Comparison of ENCODE assay signal across 11 cellular contexts in genomic region chr19:53156888-53157287, GRCh38. TPM values are rescaled to one million over a fixed set of nuclear protein-coding genes. Genes with fewer than 3 reads are reported as not detected.
DNase-seq lines count a peak whose midpoint lies in the region; ATAC-seq and TF ChIP-seq lines count a peak whose summit lies in the region.
"Had no signal": no experiment of that assay in that cellular context is flagged by ENCODE, and none has a peak within 500 bp of the region (broad histone marks: within the 10 kb centered on the region; RNA-seq: fewer than 3 reads in every experiment).

No MANE protein-coding gene starts in this region.

- H3K36me3 ChIP-seq in stomach: peaks cover 14 to 46% (median 35%) of the 10 kb centered on the region in 4 donors

- no TSS peak for BruUV-seq in Calu3 (replicated peaks; lab: Mats Ljungman, UMichigan)

- H3K9me3 Mint-ChIP-seq in activated naive CD4-positive, alpha-beta T cell treated with anti-CD3 and anti-CD28 coated beads for 36 hours: peaks cover 44% of the 10 kb centered on the region
- H3K9me3 Mint-ChIP-seq in activated naive CD4-positive, alpha-beta T cell treated with anti-CD3 and anti-CD28 coated beads, Interleukin-2, amount 50 U/mL, for 72 hours: peaks cover 34 to 39% of the 10 kb centered on the region in 2 donors
- H3K9me3 Mint-ChIP-seq in activated B cell treated with CpG ODN at 0.5 μM for 24 hours (peaks cover 20% of the 10 kb centered on the region), immature natural killer cell (peaks cover 7 to 42% (median 21%) of the 10 kb centered on the region in 6 donors), Calu3 (ENCODE audit: low read depth, unreplicated experiment) (peaks cover 27% of the 10 kb centered on the region)

- no peak for DNase-seq in activated naive CD4-positive, alpha-beta T cell treated with anti-CD3 and anti-CD28 coated beads for 36 hours
- DNase-seq in activated naive CD4-positive, alpha-beta T cell treated with anti-CD3 and anti-CD28 coated beads, Interleukin-2, amount 50 U/mL, for 72 hours (ENCODE audit: low spot score in 2 of 2): no peak
- DNase-seq in activated B cell treated with CpG ODN at 0.5 μM for 24 hours: no peak
- DNase-seq in immature natural killer cell: no peak
- DNase-seq in stomach: no peak
- DNase-seq in epidermal melanocyte (ENCODE audit: insufficient read length, low spot score): no peak
- no peak for DNase-seq in Calu3
- no peak for DNase-seq in NCI-H128 (lab: John Stamatoyannopoulos, UW; ENCODE audit: unreplicated experiment)
- DNase-seq: NCI-H2107, PC-9 had no signal

- peak overlapping the region; percentile 85 for H3K4me3 Mint-ChIP-seq in activated naive CD4-positive, alpha-beta T cell treated with anti-CD3 and anti-CD28 coated beads for 36 hours
- H3K4me3 Mint-ChIP-seq in activated B cell treated with CpG ODN at 0.5 μM for 24 hours (peak overlapping the region; percentile 89), immature natural killer cell (peak overlapping the region; percentile 70 to 90 (median 85)), Calu3 (ENCODE audit: low read depth, unreplicated experiment) (no peak overlapping the region)

- no peak for TF ChIP-seq EP300 in stomach (IDR thresholded peaks at IDR 0.05)

- 80 to 92% (median 88%) methylated on average over 9 of the region's 9 CpGs for WGBS in stomach, 5 donors

- no peaks in the 10 kb centered on the region for H3K27me3 Mint-ChIP-seq in activated naive CD4-positive, alpha-beta T cell treated with anti-CD3 and anti-CD28 coated beads for 36 hours (ENCODE audit: low read depth)
- H3K27me3 Mint-ChIP-seq in activated B cell treated with CpG ODN at 0.5 μM for 24 hours (no peaks in the 10 kb centered on the region), immature natural killer cell (ENCODE audit: low read depth in 3 of 3) (peaks cover 8 to 15% (median 15%) of the 10 kb centered on the region in 3 donors), Calu3 (ENCODE audit: unreplicated experiment) (no peaks in the 10 kb centered on the region)

- ATAC-seq in activated naive CD4-positive, alpha-beta T cell treated with anti-CD3 and anti-CD28 coated beads, Interleukin-2, amount 50 U/mL, for 72 hours: no peak
- no peak for ATAC-seq in activated B cell treated with CpG ODN at 0.5 μM for 24 hours (ENCODE audit: low read depth)

- peaks cover 12 to 20% (median 15%) of the 10 kb centered on the region in 4 donors for H3K4me1 ChIP-seq in stomach

- H3K36me3 Mint-ChIP-seq in activated naive CD4-positive, alpha-beta T cell treated with anti-CD3 and anti-CD28 coated beads for 36 hours (ENCODE audit: low read depth): peaks cover 58% of the 10 kb centered on the region
- peaks cover 64 to 74% of the 10 kb centered on the region in 2 donors for H3K36me3 Mint-ChIP-seq in activated naive CD4-positive, alpha-beta T cell treated with anti-CD3 and anti-CD28 coated beads, Interleukin-2, amount 50 U/mL, for 72 hours
- H3K36me3 Mint-ChIP-seq in activated B cell treated with CpG ODN at 0.5 μM for 24 hours (ENCODE audit: low read depth) (peaks cover 50% of the 10 kb centered on the region), immature natural killer cell (peaks cover 40 to 50% (median 41%) of the 10 kb centered on the region in 3 donors), Calu3 (ENCODE audit: insufficient read depth, unreplicated experiment) (no peaks in the 10 kb centered on the region)

- POLR2A ChIA-PET in activated B cell treated with CpG ODN at 0.5 μM for 24 hours (lab: Charles Lee): interaction anchor here (0.5 kb wide), 1 partner anchor 703 kb away, joined by 4 read pairs; the partner anchor contains the start of gene ZNF578

- CTCF ChIA-PET in activated naive CD4-positive, alpha-beta T cell treated with anti-CD3 and anti-CD28 coated beads for 36 hours (lab: Charles Lee): interaction anchor here (0.6 kb wide), 1 partner anchor 52 kb away, joined by 3 read pairs; no protein-coding TSS in a partner anchor
- CTCF ChIA-PET in activated B cell treated with CpG ODN at 0.5 μM for 24 hours (lab: Charles Lee): no interaction called here
- CTCF ChIA-PET in Calu3 (lab: Charles Lee): no interaction called here

- no peaks in the 10 kb centered on the region for H3K27me3 ChIP-seq in stomach

- H3K4me1 Mint-ChIP-seq in activated naive CD4-positive, alpha-beta T cell treated with anti-CD3 and anti-CD28 coated beads for 36 hours (ENCODE audit: low read depth): peaks cover 13% of the 10 kb centered on the region
- H3K4me1 Mint-ChIP-seq in activated B cell treated with CpG ODN at 0.5 μM for 24 hours: peaks cover 24% of the 10 kb centered on the region
- H3K4me1 Mint-ChIP-seq in immature natural killer cell: peaks cover 29 to 42% of the 10 kb centered on the region in 2 donors
- no peaks in the 10 kb centered on the region for H3K4me1 Mint-ChIP-seq in Calu3 (ENCODE audit: low read depth, unreplicated experiment)

- peak overlapping the region in 1 of 4 donors; percentile 78 for H3K4me3 ChIP-seq in stomach

- no peak for TF ChIP-seq POLR2A in stomach (IDR thresholded peaks at IDR 0.05)

- peak overlapping the region in 3 of 5 donors; percentile 13 to 80 (median 27) for H3K27ac ChIP-seq in stomach
- H3K27ac ChIP-seq: KMS-11, PC-9 had no signal

- no peak overlapping the region for H3K27ac Mint-ChIP-seq in activated naive CD4-positive, alpha-beta T cell treated with anti-CD3 and anti-CD28 coated beads for 36 hours
- peak overlapping the region in 1 of 2 donors; percentile 86 for H3K27ac Mint-ChIP-seq in activated naive CD4-positive, alpha-beta T cell treated with anti-CD3 and anti-CD28 coated beads, Interleukin-2, amount 50 U/mL, for 72 hours
- H3K27ac Mint-ChIP-seq in activated B cell treated with CpG ODN at 0.5 μM for 24 hours: peak overlapping the region; percentile 9
- peak overlapping the region in 5 of 6 donors; percentile 41 to 85 (median 78) for H3K27ac Mint-ChIP-seq in immature natural killer cell
- H3K27ac Mint-ChIP-seq in Calu3 (ENCODE audit: unreplicated experiment): no peak overlapping the region

- H3K9me3 ChIP-seq in stomach: peaks cover 5 to 53% (median 27%) of the 10 kb centered on the region in 4 donors

- intact Hi-C loops in activated naive CD4-positive, alpha-beta T cell treated with anti-CD3 and anti-CD28 coated beads for 36 hours (cut with micrococcal nuclease): loop anchor here (10.0 kb wide), 1 partner anchor 98 kb away; the partner anchor contains the start of genes VN1R2 and ZNF677
- intact Hi-C loops in activated B cell treated with CpG ODN at 0.5 μM for 24 hours (cut with micrococcal nuclease): loop anchor here (5.0 to 10.0 kb wide), 2 partner anchors 98 to 165 kb away; partner anchors contain the start of genes VN1R2 and ZNF677
- intact Hi-C loops in stomach (cut with DNase I; ENCODE audit: low total_unique reads): no loop called here
- intact Hi-C loops in Calu3 (cut with micrococcal nuclease; ENCODE audit: unreplicated experiment): no loop called here

- TF ChIP-seq CTCF in activated B cell treated with CpG ODN at 0.5 μM for 24 hours (IDR thresholded peaks at IDR 0.05): no peak
- TF ChIP-seq CTCF in stomach (IDR thresholded peaks at IDR 0.05): no peak
- TF ChIP-seq CTCF in Calu3 (IDR thresholded peaks at IDR 0.05; ENCODE audit: unreplicated experiment): no peak

RNA-seq across cellular contexts. Expression of gene ZNF347, which starts 2.0 kb away (rescaled TPM):
- 1 to 10 TPM; 3.7 TPM for total RNA-seq in activated naive CD4-positive, alpha-beta T cell treated with anti-CD3 and anti-CD28 coated beads for 36 hours
- total RNA-seq in activated naive CD4-positive, alpha-beta T cell treated with anti-CD3 and anti-CD28 coated beads, Interleukin-2, amount 50 U/mL, for 72 hours: 1 to 10 TPM; 5.6 TPM
- total RNA-seq in activated B cell treated with CpG ODN at 0.5 μM for 24 hours: 17.7 and 19.9 TPM in 2 replicates
- 1 to 10 TPM; 2.1 to 9.2 (median 3.2) TPM for polyA plus RNA-seq in immature natural killer cell
- 10 to 100 TPM in 3 of 5 donors, 1 to 10 TPM in 2; 3.9 to 19.3 (median 12.5) TPM for total RNA-seq in stomach
- 1 to 10 TPM; 1.3 to 2.3 (median 1.4) TPM for polyA plus RNA-seq in stomach
- total RNA-seq in Calu3 (2022): not detected in 2 replicates

RNA-seq across cellular contexts. Expression of gene ZNF415, which starts 24.2 kb away (rescaled TPM):
- total RNA-seq in activated naive CD4-positive, alpha-beta T cell treated with anti-CD3 and anti-CD28 coated beads for 36 hours: 1 to 10 TPM in 1 of 2 experiments, under 1 TPM in 1; 0.74 to 1.0 TPM
- 1 to 10 TPM; 1.6 to 2.8 TPM for total RNA-seq in activated naive CD4-positive, alpha-beta T cell treated with anti-CD3 and anti-CD28 coated beads, Interleukin-2, amount 50 U/mL, for 72 hours
- 2.7 and 5.8 TPM in 2 replicates for total RNA-seq in activated B cell treated with CpG ODN at 0.5 μM for 24 hours
- 1 to 10 TPM; 3.1 to 7.3 (median 6.0) TPM for polyA plus RNA-seq in immature natural killer cell
- total RNA-seq in stomach: 100 to 1,000 TPM in 1 of 5 donors, 10 to 100 TPM in 2, 1 to 10 TPM in 1, under 1 TPM in 1; 0.29 to 281 (median 15.2) TPM
- 10 to 100 TPM in 1 of 3 donors, 1 to 10 TPM in 2; 5.5 to 11.2 (median 6.5) TPM for polyA plus RNA-seq in stomach
- not detected in 2 replicates for total RNA-seq in Calu3 (2022)

RNA-seq across cellular contexts. Expression of gene ZNF665, which starts 36.3 kb away (rescaled TPM):
- total RNA-seq in activated naive CD4-positive, alpha-beta T cell treated with anti-CD3 and anti-CD28 coated beads for 36 hours: 1 to 10 TPM; 4.3 to 5.5 TPM
- 1 to 10 TPM; 3.1 to 4.4 TPM for total RNA-seq in activated naive CD4-positive, alpha-beta T cell treated with anti-CD3 and anti-CD28 coated beads, Interleukin-2, amount 50 U/mL, for 72 hours
- 5.8 and 7.1 TPM in 2 replicates for total RNA-seq in activated B cell treated with CpG ODN at 0.5 μM for 24 hours
- polyA plus RNA-seq in immature natural killer cell: 10 to 100 TPM in 2 of 3 donors, 1 to 10 TPM in 1; 7.6 to 12.8 (median 11.2) TPM
- 1 to 10 TPM in 4 of 5 donors, under 1 TPM in 1; 0.72 to 9.5 (median 1.8) TPM for total RNA-seq in stomach
- polyA plus RNA-seq in stomach: 1 to 10 TPM; 1.2 to 2.9 (median 2.3) TPM
- total RNA-seq in Calu3 (2022): not detected in 2 replicates

RNA-seq across cellular contexts. Expression of gene ZNF160, which starts 53.7 kb away (rescaled TPM):
- total RNA-seq in activated naive CD4-positive, alpha-beta T cell treated with anti-CD3 and anti-CD28 coated beads for 36 hours: 10 to 100 TPM; 23.5 to 25.2 TPM
- 10 to 100 TPM; 32.7 to 54.8 TPM for total RNA-seq in activated naive CD4-positive, alpha-beta T cell treated with anti-CD3 and anti-CD28 coated beads, Interleukin-2, amount 50 U/mL, for 72 hours
- total RNA-seq in activated B cell treated with CpG ODN at 0.5 μM for 24 hours (46.3 and 61.3 TPM in 2 replicates), stomach (10 to 100 TPM; 28.1 to 96.0 (median 56.7) TPM), Calu3 (2022) (7.7 and 7.8 TPM in 2 replicates)
- polyA plus RNA-seq in immature natural killer cell (10 to 100 TPM in 2 of 3 donors, 1 to 10 TPM in 1; 8.5 to 25.3 (median 13.9) TPM), stomach (10 to 100 TPM in 1 of 3 donors, 1 to 10 TPM in 2; 7.3 to 13.5 (median 9.2) TPM)

Comparison
In these comparisons a context has a peak if more than half of its experiments do, and no peak if none do; other contexts are left out.
1. H3K27ac Mint-ChIP-seq: peak in activated B cell treated with CpG ODN at 0.5 μM for 24 hours (single experiment) and immature natural killer cell (5 of 6); none in activated naive CD4-positive, alpha-beta T cell treated with anti-CD3 and anti-CD28 coated beads for 36 hours (single experiment) and Calu3 (single experiment).
2. intact Hi-C loops: an anchor here in activated naive CD4-positive, alpha-beta T cell treated with anti-CD3 and anti-CD28 coated beads for 36 hours (10.0 kb wide) and activated B cell treated with CpG ODN at 0.5 μM for 24 hours (5.0 to 10.0 kb wide); none called in stomach and Calu3.